ENCODE assay signal across 2 cellular contexts in genomic region chr6:26501482-26501986, GRCh38.
A peak's percentile ranks its signal among the peaks of the same experiment; 100 is the strongest.
TF ChIP-seq lines count a peak whose summit lies in the region.

No MANE protein-coding gene starts in this region.

TF ChIP-seq in SK-N-SH treated with all-trans-retinoic acid at 6 μM for 48 hours, 23 proteins besides CTCF, POLR2A, EP300 and RAD21 (continued from another document):
- no peak for TF ChIP-seq ZC3H10 (CRISPR knock-in tag; IDR thresholded peaks at IDR 0.05)
- no peak for TF ChIP-seq ZNF8 (CRISPR knock-in tag; IDR thresholded peaks at IDR 0.05)
- TF ChIP-seq PPARA (CRISPR knock-in tag; IDR thresholded peaks at IDR 0.05; ENCODE audit: borderline replicate concordance): no peak
- TF ChIP-seq CREB5 (CRISPR knock-in tag; IDR thresholded peaks at IDR 0.05; ENCODE audit: low read depth): no peak
- no peak for TF ChIP-seq ZNF565 (CRISPR knock-in tag; conservative IDR thresholded peaks at IDR 0.05; ENCODE audit: low read depth)
- no peak for TF ChIP-seq ZNF70 (CRISPR knock-in tag; IDR thresholded peaks at IDR 0.05)
- no peak for TF ChIP-seq POU6F1 (CRISPR knock-in tag; IDR thresholded peaks at IDR 0.05; ENCODE audit: borderline replicate concordance, low read depth)
- TF ChIP-seq TCF4 (CRISPR knock-in tag; IDR thresholded peaks at IDR 0.05; ENCODE audit: borderline replicate concordance): no peak
- no peak for TF ChIP-seq OSR1 (CRISPR knock-in tag; IDR thresholded peaks at IDR 0.05)
- no peak for TF ChIP-seq ISL1 (CRISPR knock-in tag; IDR thresholded peaks at IDR 0.05)
- no peak for TF ChIP-seq ZFP30 (CRISPR knock-in tag; IDR thresholded peaks at IDR 0.05)
- no peak for TF ChIP-seq PATZ1 (CRISPR knock-in tag; IDR thresholded peaks at IDR 0.05; ENCODE audit: borderline replicate concordance)
- TF ChIP-seq CSDC2 (CRISPR knock-in tag; IDR thresholded peaks at IDR 0.05): no peak
- no peak for TF ChIP-seq TOX (CRISPR knock-in tag; IDR thresholded peaks at IDR 0.05; ENCODE audit: borderline replicate concordance)
- TF ChIP-seq SNAI2 (CRISPR knock-in tag; IDR thresholded peaks at IDR 0.05): no peak
- no peak for TF ChIP-seq ZFP3 (CRISPR knock-in tag; IDR thresholded peaks at IDR 0.05)
TF ChIP-seq in SK-N-SH treated with all-trans-retinoic acid at 6 μM for 48 hours: peak in this region for 0.

TF ChIP-seq in K562, 482 proteins besides CTCF, POLR2A, EP300 and RAD21 (continued from another document):
- no peak for TF ChIP-seq ZNF184 (CRISPR knock-in tag; IDR thresholded peaks at IDR 0.05)
- TF ChIP-seq ZBTB33 (CRISPR knock-in tag; IDR thresholded peaks at IDR 0.05): peak; percentile 88
- peak; percentile 23 for TF ChIP-seq SRSF7 (optimal IDR thresholded peaks at IDR 0.05; ENCODE audit: low read depth, low read length)
- peak; percentile 69; the same call in 1 of the 2 replicates for TF ChIP-seq MBD1 (CRISPR knock-in tag; IDR thresholded peaks at IDR 0.05)
